8 cellular contexts compared by ENCODE assay signal in the genomic region with DNA sequence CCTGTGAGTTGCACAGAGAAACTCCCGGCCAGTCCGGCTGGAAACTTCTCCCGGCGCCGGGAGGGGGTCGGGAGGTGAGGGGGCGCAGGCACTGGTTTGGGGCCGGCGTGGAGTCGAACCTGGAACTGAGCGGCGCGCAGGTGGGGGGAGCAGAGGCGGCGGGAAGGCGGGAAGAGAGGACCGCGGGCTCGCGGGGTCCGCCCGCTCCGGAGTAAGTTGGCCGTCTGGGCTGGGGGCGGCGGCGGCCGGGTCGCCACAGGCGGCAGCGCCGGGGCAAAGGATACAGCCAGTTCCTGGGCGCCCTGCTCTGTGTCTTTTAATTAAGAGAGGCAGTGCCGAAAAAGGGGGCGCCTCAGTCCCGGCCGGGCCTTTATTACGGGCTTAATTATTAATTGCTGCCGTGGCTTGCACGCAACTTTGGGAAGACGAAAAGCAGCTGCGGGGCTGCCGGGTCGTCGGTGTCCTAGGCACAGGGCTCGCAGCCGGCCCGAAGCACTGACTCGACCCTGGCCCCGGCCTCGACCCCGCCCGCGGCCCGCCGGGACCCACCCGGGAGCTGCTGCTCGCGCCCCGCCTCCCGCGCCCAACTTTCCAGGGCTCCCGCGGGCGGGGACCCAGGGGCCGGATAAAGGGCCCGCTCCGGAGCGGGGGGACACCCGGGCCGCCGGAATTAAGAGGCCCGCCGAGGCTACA. TPM values are rescaled to one million over a fixed set of nuclear protein-coding genes. Genes with fewer than 3 reads are reported as not detected.
A peak's percentile ranks its signal among the peaks of the same experiment; 100 is the strongest.
DNase-seq lines count a peak whose midpoint lies in the region; ATAC-seq and TF ChIP-seq lines count a peak whose summit lies in the region.

No MANE protein-coding gene starts in this region.

- H2AFZ ChIP-seq in KMS-11 (ENCODE audit: low read depth): peak overlapping the region; percentile 82; the same call in 1 of the 2 replicates

- 1% methylated on average over 67 to 74 of the region's 74 CpGs for WGBS in aorta, 2 donors

- peak overlapping the region; percentile 85 for H3K4me3 Mint-ChIP-seq in dendritic cell treated with granulocyte-macrophage colony-stimulating factor and Interleukin-4, amounts not matched to agents 40 ng/mL and 50 ng/mL, for 4 days

- ATAC-seq in aorta (ENCODE audit: low FRiP score): no peak
- ATAC-seq in GM21619 (IDR thresholded peaks at IDR 0.05; ENCODE audit: unreplicated experiment): no peak

- no peak for DNase-seq in AG09309 (ENCODE audit: low read depth)
- DNase-seq in aorta: no peak
- DNase-seq in stimulated activated CD8-positive, alpha-beta memory T cell treated with anti-CD3 and anti-CD28 coated beads, Interleukin-4, amount 100 ng/mL, for 48 hours: no peak
- no peak for DNase-seq in stimulated activated CD4-positive, alpha-beta T cell treated with anti-CD3 and anti-CD28 coated beads, Interleukin-1b, Interleukin-23, amount 100 ng/mL, for 48 hours

- intact Hi-C loops in dendritic cell treated with granulocyte-macrophage colony-stimulating factor and Interleukin-4, amounts not matched to agents 40 ng/mL and 50 ng/mL, for 4 days (cut with micrococcal nuclease): loop anchor here (10.0 kb wide), 1 partner anchor 398 kb away; no protein-coding TSS in a partner anchor
- intact Hi-C loops in aorta (cut with DNase I): loop anchor here in 1 of 2 donors (5.0 kb wide), 2 partner anchors 74 to 396 kb away; no protein-coding TSS in a partner anchor

- peaks cover 81% of the 10 kb centered on the region for H3K27me3 Mint-ChIP-seq in dendritic cell treated with granulocyte-macrophage colony-stimulating factor and Interleukin-4, amounts not matched to agents 40 ng/mL and 50 ng/mL, for 4 days

- H3K4me1 Mint-ChIP-seq in dendritic cell treated with granulocyte-macrophage colony-stimulating factor and Interleukin-4, amounts not matched to agents 40 ng/mL and 50 ng/mL, for 4 days (ENCODE audit: low read depth): peaks cover 12% of the 10 kb centered on the region

- peak overlapping the region; percentile 63; the same call in 1 of the 2 replicates for H3K4me2 ChIP-seq in KMS-11

- H3K27me3 ChIP-seq in KMS-11 (ENCODE audit: insufficient read depth, low read depth) (peaks cover 96% of the 10 kb centered on the region), muscle layer of duodenum (ENCODE audit: low read depth, low read length) (peaks cover 34% of the 10 kb centered on the region), aorta (ENCODE audit: control insufficient read depth in 1 of 2, insufficient read depth in 2 of 2, low read length in 1 of 2) (no peaks in the 10 kb centered on the region)

- H3K9me3 Mint-ChIP-seq in dendritic cell treated with granulocyte-macrophage colony-stimulating factor and Interleukin-4, amounts not matched to agents 40 ng/mL and 50 ng/mL, for 4 days: no peaks in the 10 kb centered on the region

- H3K36me3 ChIP-seq in KMS-11 (ENCODE audit: insufficient read depth) (no peaks in the 10 kb centered on the region), muscle layer of duodenum (ENCODE audit: control insufficient read depth in 1 of 2, insufficient read depth in 2 of 2, low read length in 2 of 2) (no peaks in the 10 kb centered on the region), aorta (ENCODE audit: control insufficient read depth in 1 of 2, insufficient read depth in 2 of 2, low read length in 1 of 2) (no peaks in the 10 kb centered on the region)

- H3K27ac ChIP-seq in KMS-11: no peak overlapping the region
- no peak overlapping the region for H3K27ac ChIP-seq in muscle layer of duodenum (ENCODE audit: low read length)
- no peak overlapping the region for H3K27ac ChIP-seq in aorta (ENCODE audit: low read depth in 1 of 2, low read length in 2 of 2)

- H3K36me3 Mint-ChIP-seq in dendritic cell treated with granulocyte-macrophage colony-stimulating factor and Interleukin-4, amounts not matched to agents 40 ng/mL and 50 ng/mL, for 4 days (ENCODE audit: low read depth): no peaks in the 10 kb centered on the region

- H3K27ac Mint-ChIP-seq in dendritic cell treated with granulocyte-macrophage colony-stimulating factor and Interleukin-4, amounts not matched to agents 40 ng/mL and 50 ng/mL, for 4 days: no peak overlapping the region

- H3K9me3 ChIP-seq in muscle layer of duodenum (ENCODE audit: control insufficient read depth in 1 of 2, low read length in 2 of 2) (no peaks in the 10 kb centered on the region), aorta (ENCODE audit: control insufficient read depth, low read length) (no peaks in the 10 kb centered on the region)

- peak overlapping the region; percentile 78 for H3K4me3 ChIP-seq in AG09309 (ENCODE audit: control insufficient read depth, low read depth, low read length)
- no peak overlapping the region for H3K4me3 ChIP-seq in KMS-11 (IDR thresholded peaks at IDR 0.05; ENCODE audit: insufficient read depth, low read depth, low read length)
- H3K4me3 ChIP-seq in muscle layer of duodenum (ENCODE audit: low read depth in 1 of 2, low read length in 2 of 2): peak overlapping the region; percentile 59 to 77
- peak overlapping the region in 1 of 2 donors; percentile 81 for H3K4me3 ChIP-seq in aorta (ENCODE audit: low read length in 2 of 2)

- TF ChIP-seq CTCF in AG09309 (IDR thresholded peaks at IDR 0.05; ENCODE audit: control insufficient read depth, insufficient read depth, low read depth, low read length, missing control alignments): no peak
- no peak for TF ChIP-seq CTCF in KMS-11 (conservative IDR thresholded peaks at IDR 0.05; ENCODE audit: low read depth, low read length)

- H3K4me1 ChIP-seq in KMS-11 (ENCODE audit: low read depth, poor library complexity, severe bottlenecking) (no peaks in the 10 kb centered on the region), muscle layer of duodenum (ENCODE audit: control insufficient read depth in 1 of 2, insufficient read depth in 2 of 2, low read length in 2 of 2) (peaks cover 5 to 36% of the 10 kb centered on the region in 2 donors), aorta (ENCODE audit: control insufficient read depth in 1 of 2, insufficient read depth in 2 of 2, low read length in 2 of 2) (no peaks in the 10 kb centered on the region)

- no peaks in the 10 kb centered on the region for H3K79me2 ChIP-seq in KMS-11 (ENCODE audit: insufficient read depth, low read depth)

- H3K9ac ChIP-seq in KMS-11: no peak overlapping the region

- no peaks in the 10 kb centered on the region for H4K20me1 ChIP-seq in KMS-11 (ENCODE audit: insufficient read depth)

RNA-seq across cellular contexts. Expression of gene NTNG2, which starts 1.1 kb away (rescaled TPM):
- 1 to 10 TPM; 1.8 to 5.3 TPM for total RNA-seq in aorta
- under 1 TPM; 0.25 to 0.33 TPM for polyA plus RNA-seq in aorta
